ENCODE assay signal across 1 cellular context in genomic region chr17:35764123-35764991, GRCh38.
TF ChIP-seq lines count a peak whose summit lies in the region.

No MANE protein-coding gene starts in this region.

TF ChIP-seq in HepG2, 621 proteins besides CTCF, POLR2A, EP300 and RAD21 (continued from another document and continues in another):
- no peak for TF ChIP-seq NFE2L2 (IDR thresholded peaks at IDR 0.05; ENCODE audit: low read length)
- TF ChIP-seq ZNF441 (CRISPR knock-in tag; IDR thresholded peaks at IDR 0.05; ENCODE audit: borderline replicate concordance), result peak; percentile 62
- TF ChIP-seq MTA1 (CRISPR knock-in tag; IDR thresholded peaks at IDR 0.05; ENCODE audit: borderline replicate concordance), result peak; percentile 82; the same call in 1 of the 2 replicates
- no peak for TF ChIP-seq FOXM1 (CRISPR knock-in tag; IDR thresholded peaks at IDR 0.05)
- no peak for TF ChIP-seq ZNF354B (CRISPR knock-in tag; IDR thresholded peaks at IDR 0.05)
- no peak for TF ChIP-seq ATF2 (CRISPR knock-in tag; IDR thresholded peaks at IDR 0.05)
- no peak for TF ChIP-seq AHR (CRISPR knock-in tag; IDR thresholded peaks at IDR 0.05)
- peak; percentile 52; the same call in 1 of the 2 replicates for TF ChIP-seq MIER2 (CRISPR knock-in tag; IDR thresholded peaks at IDR 0.05)
- peak; percentile 60; the same call in 1 of the 2 replicates for TF ChIP-seq ZNF570 (CRISPR knock-in tag; IDR thresholded peaks at IDR 0.05; ENCODE audit: borderline replicate concordance)
- TF ChIP-seq CENPT (CRISPR knock-in tag; IDR thresholded peaks at IDR 0.05; ENCODE audit: low read depth), result peak; percentile 85; the same call in 1 of the 2 replicates
- no peak for TF ChIP-seq NCOR1 (IDR thresholded peaks at IDR 0.05; ENCODE audit: borderline replicate concordance, low read length)
- 0 out of 2 replicates have a peak, but pooled peaks have one; percentile 80 for TF ChIP-seq ZFP82 (CRISPR knock-in tag; IDR thresholded peaks at IDR 0.05; ENCODE audit: borderline replicate concordance)
- peak; percentile 79; the same call in 1 of the 2 replicates for TF ChIP-seq ZNF710 (CRISPR knock-in tag; IDR thresholded peaks at IDR 0.05; ENCODE audit: borderline replicate concordance)
- TF ChIP-seq ZNF124 (CRISPR knock-in tag; IDR thresholded peaks at IDR 0.05), result no peak
- no peak for TF ChIP-seq RFX1 (IDR thresholded peaks at IDR 0.05)
- no peak for TF ChIP-seq ZNF558 (CRISPR knock-in tag; IDR thresholded peaks at IDR 0.05; ENCODE audit: borderline replicate concordance)
- TF ChIP-seq ZNF224 (CRISPR knock-in tag; IDR thresholded peaks at IDR 0.05), result 0 out of 2 replicates have a peak, but pooled peaks have one; percentile 57
- peak; percentile 73; the same call in 1 of the 2 replicates for TF ChIP-seq TFDP1 (CRISPR knock-in tag; IDR thresholded peaks at IDR 0.05; ENCODE audit: borderline replicate concordance)
- TF ChIP-seq KLF12 (CRISPR knock-in tag; IDR thresholded peaks at IDR 0.05; ENCODE audit: borderline replicate concordance), result no peak; the same call in 1 of the 2 replicates
- peak; percentile 85 for TF ChIP-seq ZMYM4 (CRISPR knock-in tag; IDR thresholded peaks at IDR 0.05)
- TF ChIP-seq CEBPB (IDR thresholded peaks at IDR 0.05; ENCODE audit: borderline replicate concordance, low read depth, low read length), result no peak
- TF ChIP-seq ZNF232 (CRISPR knock-in tag; IDR thresholded peaks at IDR 0.05; ENCODE audit: borderline replicate concordance), result peak; percentile 72; the same call in 1 of the 2 replicates
- no peak for TF ChIP-seq IKZF1 (IDR thresholded peaks at IDR 0.05)
- no peak for TF ChIP-seq ZNF136 (CRISPR knock-in tag; IDR thresholded peaks at IDR 0.05; ENCODE audit: low read depth)
- no peak for TF ChIP-seq PITX1 (CRISPR knock-in tag; IDR thresholded peaks at IDR 0.05)
- peak; percentile 41; the same call in 1 of the 2 replicates for TF ChIP-seq IRF9 (CRISPR knock-in tag; IDR thresholded peaks at IDR 0.05; ENCODE audit: borderline replicate concordance)
- TF ChIP-seq NR0B2 (CRISPR knock-in tag; IDR thresholded peaks at IDR 0.05), result peak; percentile 44; the same call in 1 of the 2 replicates
- peak; percentile 16; the same call in 1 of the 2 replicates for TF ChIP-seq ZNF572 (CRISPR knock-in tag; IDR thresholded peaks at IDR 0.05)
- no peak for TF ChIP-seq ZBTB10 (CRISPR knock-in tag; IDR thresholded peaks at IDR 0.05; ENCODE audit: borderline replicate concordance)
- no peak for TF ChIP-seq ZFP41 (CRISPR knock-in tag; IDR thresholded peaks at IDR 0.05; ENCODE audit: borderline replicate concordance)
- no peak for TF ChIP-seq NR2C2 (CRISPR knock-in tag; IDR thresholded peaks at IDR 0.05; ENCODE audit: borderline replicate concordance)
- TF ChIP-seq ZNF101 (CRISPR knock-in tag; IDR thresholded peaks at IDR 0.05; ENCODE audit: borderline replicate concordance, low read depth), result no peak
- peak; percentile 64; the same call in 1 of the 2 replicates for TF ChIP-seq RXRA (CRISPR knock-in tag; IDR thresholded peaks at IDR 0.05)
- TF ChIP-seq AKAP8 (CRISPR knock-in tag; IDR thresholded peaks at IDR 0.05), result peak; percentile 48; the same call in 1 of the 2 replicates
- no peak for TF ChIP-seq AHDC1 (CRISPR knock-in tag; IDR thresholded peaks at IDR 0.05; ENCODE audit: borderline replicate concordance)
- peak; percentile 84 for TF ChIP-seq HIC2 (CRISPR knock-in tag; IDR thresholded peaks at IDR 0.05; ENCODE audit: low read depth)
- no peak for TF ChIP-seq E2F2 (CRISPR knock-in tag; IDR thresholded peaks at IDR 0.05; ENCODE audit: borderline replicate concordance)
- TF ChIP-seq JDP2 (CRISPR knock-in tag; IDR thresholded peaks at IDR 0.05; ENCODE audit: borderline replicate concordance), result no peak
- TF ChIP-seq ZNF512B (CRISPR knock-in tag; IDR thresholded peaks at IDR 0.05; ENCODE audit: borderline replicate concordance), result no peak
